In genomic region chr12:38886064-38886463, GRCh38 we compare ENCODE assay signal across 11 cellular contexts. TPM values are rescaled to one million over a fixed set of nuclear protein-coding genes. Genes with fewer than 3 reads are reported as not detected.
DNase-seq lines count a peak whose midpoint lies in the region; ATAC-seq and TF ChIP-seq lines count a peak whose summit lies in the region.
"Had no signal": no experiment of that assay in that cellular context is flagged by ENCODE, and none has a peak within 500 bp of the region (broad histone marks: within the 10 kb centered on the region; RNA-seq: fewer than 3 reads in every experiment).

No MANE protein-coding gene starts in this region.

- no peak overlapping the region for H3K4me3 ChIP-seq in fibroblast of pulmonary artery (replicated peaks; ENCODE audit: low read depth, low read length)

- H3K9me3 Mint-ChIP-seq in stimulated activated effector memory CD8-positive, alpha-beta T cell treated with anti-CD3 and anti-CD28 coated beads, Interleukin-12 subunit alpha, Interleukin-12 subunit beta, amount 100 ng/mL, for 72 hours = peaks cover 5% of the 10 kb centered on the region
- no peaks in the 10 kb centered on the region for H3K9me3 Mint-ChIP-seq in natural killer cell

- ATAC-seq in stimulated activated effector memory CD8-positive, alpha-beta T cell treated with anti-CD3 and anti-CD28 coated beads, Interleukin-12 subunit alpha, Interleukin-12 subunit beta, amount 100 ng/mL, for 72 hours = peak; percentile 44
- no peak for ATAC-seq in natural killer cell
- no peak for ATAC-seq in GM18520 (IDR thresholded peaks at IDR 0.05; ENCODE audit: unreplicated experiment)

- no peaks in the 10 kb centered on the region for H3K36me3 Mint-ChIP-seq in stimulated activated effector memory CD8-positive, alpha-beta T cell treated with anti-CD3 and anti-CD28 coated beads, Interleukin-12 subunit alpha, Interleukin-12 subunit beta, amount 100 ng/mL, for 72 hours
- no peaks in the 10 kb centered on the region for H3K36me3 Mint-ChIP-seq in natural killer cell

- H3K27me3 Mint-ChIP-seq in natural killer cell (ENCODE audit: low read depth in 2 of 2) = no peaks in the 10 kb centered on the region

- intact Hi-C loops in natural killer cell (cut with micrococcal nuclease) = no loop called here

- no peak overlapping the region for H3K27ac Mint-ChIP-seq in stimulated activated effector memory CD8-positive, alpha-beta T cell treated with anti-CD3 and anti-CD28 coated beads, Interleukin-12 subunit alpha, Interleukin-12 subunit beta, amount 100 ng/mL, for 72 hours
- H3K27ac Mint-ChIP-seq in natural killer cell = no peak overlapping the region

- peaks cover 8% of the 10 kb centered on the region for H3K4me1 Mint-ChIP-seq in stimulated activated effector memory CD8-positive, alpha-beta T cell treated with anti-CD3 and anti-CD28 coated beads, Interleukin-12 subunit alpha, Interleukin-12 subunit beta, amount 100 ng/mL, for 72 hours
- H3K4me1 Mint-ChIP-seq in natural killer cell = peaks cover 23 to 25% of the 10 kb centered on the region in 2 donors

- TF ChIP-seq CTCF in fibroblast of pulmonary artery (IDR thresholded peaks at IDR 0.05; ENCODE audit: low read length, missing control alignments) (no peak), natural killer cell (IDR thresholded peaks at IDR 0.05) (no peak)

- H3K4me3 Mint-ChIP-seq in stimulated activated effector memory CD8-positive, alpha-beta T cell treated with anti-CD3 and anti-CD28 coated beads, Interleukin-12 subunit alpha, Interleukin-12 subunit beta, amount 100 ng/mL, for 72 hours = no peak overlapping the region
- no peak overlapping the region for H3K4me3 Mint-ChIP-seq in natural killer cell

- DNase-seq in activated CD4-positive, alpha-beta T cell treated with anti-CD3 and anti-CD28 coated beads, Interleukin-2, amount 50 U/mL, for 48 hours = peak; percentile 23 to 34
- no peak for DNase-seq in activated CD4-positive, alpha-beta T cell treated with anti-CD3 and anti-CD28 coated beads for 1 hour
- DNase-seq in RPMI7951 (ENCODE audit: low read depth) (peak; percentile 81), fibroblast of pulmonary artery (ENCODE audit: low read depth) (peak; percentile 60), natural killer cell (no peak), iPS-NIHi7 (ENCODE audit: extremely low spot score) (no peak)
- no peak for DNase-seq in stimulated activated effector memory CD8-positive, alpha-beta T cell treated with anti-CD3 and anti-CD28 coated beads, Interleukin-12 subunit alpha, Interleukin-12 subunit beta, amount 100 ng/mL, for 72 hours (ENCODE audit: low spot score in 2 of 2)
- DNase-seq: AML-193, NCI-H1048, trophoblast cell had no signal

RNA-seq across cellular contexts. Expression of gene CPNE8, which starts 19.3 kb away (rescaled TPM):
- 14.4 and 14.5 TPM in 2 replicates for total RNA-seq in RPMI7951 (2014; rRNA removed; shearing (Covaris generic))
- 1 to 10 TPM; 6.1 to 8.1 (median 7.9) TPM for total RNA-seq in natural killer cell

Comparison
In these comparisons a context has a peak if more than half of its experiments do, and no peak if none do; other contexts are left out.
1. DNase-seq: peak in activated CD4-positive, alpha-beta T cell treated with anti-CD3 and anti-CD28 coated beads, Interleukin-2, amount 50 U/mL, for 48 hours (2 of 2), RPMI7951 (single experiment) and fibroblast of pulmonary artery (single experiment); none in activated CD4-positive, alpha-beta T cell treated with anti-CD3 and anti-CD28 coated beads for 1 hour (single experiment), stimulated activated effector memory CD8-positive, alpha-beta T cell treated with anti-CD3 and anti-CD28 coated beads, Interleukin-12 subunit alpha, Interleukin-12 subunit beta, amount 100 ng/mL, for 72 hours (0 of 2), natural killer cell (single experiment) and iPS-NIHi7 (single experiment).